27 cellular contexts compared by ENCODE assay signal in genomic region chr15:70477750-70478250, GRCh38.
"Had no signal": no experiment of that assay in that cellular context is flagged by ENCODE, and none has a peak within 500 bp of the region (broad histone marks: within the 10 kb centered on the region; RNA-seq: fewer than 3 reads in every experiment).

No MANE protein-coding gene starts in this region.

- H3K27ac Mint-ChIP-seq: activated naive CD4-positive, alpha-beta T cell treated with anti-CD3 and anti-CD28 coated beads, Interleukin-2, amount 50 U/mL, for 72 hours had no signal

- H3K27ac ChIP-seq: breast epithelium, dorsolateral prefrontal cortex, gastrocnemius medialis, left ventricle myocardium inferior, ovary, prostate gland, sigmoid colon, suprapubic skin, tibial artery, upper lobe of right lung had no signal

- H3K36me3 ChIP-seq: breast epithelium, gastrocnemius medialis, left ventricle myocardium inferior, ovary, prostate gland, sigmoid colon, suprapubic skin, tibial artery, upper lobe of right lung had no signal

- H3K9me3 ChIP-seq: breast epithelium, gastrocnemius medialis, left ventricle myocardium inferior, ovary, prostate gland, sigmoid colon, suprapubic skin, tibial artery, upper lobe of right lung had no signal

- H3K36me3 Mint-ChIP-seq: stimulated activated memory B cell treated with anti-CD40 and anti-IgM and Interleukin-4, amounts not matched to agents 10 μg/mL and 1 μg/mL and 100 μg/mL, for 72 hours had no signal

- ATAC-seq: gastrocnemius medialis had no signal

- H3K27me3 ChIP-seq: breast epithelium, gastrocnemius medialis, ovary, sigmoid colon, suprapubic skin, tibial artery, upper lobe of right lung had no signal

- DNase-seq: activated CD4-positive, alpha-beta T cell treated with anti-CD3 and anti-CD28 coated beads for 4 hours; activated CD4-positive, alpha-beta T cell treated with anti-CD3 and anti-CD28 coated beads, Interleukin-2, amount 50 U/mL, for 48 hours; activated CD4-positive, CD25-positive, alpha-beta regulatory T cell; activated CD8-positive, alpha-beta memory T cell treated with anti-CD3 and anti-CD28 coated beads for 24 hours; activated naive CD4-positive, alpha-beta T cell; central memory CD4-positive, alpha-beta T cell; effector memory CD4-positive, alpha-beta T cell; gastrocnemius medialis; glutamatergic neuron; mesendoderm; ovary; sigmoid colon; small intestine; stimulated activated CD4-positive, alpha-beta T cell treated with anti-CD3 and anti-CD28 coated beads, Interleukin-4, amount 100 ng/mL, for 4 hours; stimulated activated CD8-positive, alpha-beta memory T cell treated with anti-CD3 and anti-CD28 coated beads, Interleukin-4, amount 100 ng/mL, for 48 hours; upper lobe of right lung had no signal

- H3K4me3 ChIP-seq: breast epithelium, dorsolateral prefrontal cortex, gastrocnemius medialis, left ventricle myocardium inferior, lung, ovary, prostate gland, sigmoid colon, suprapubic skin, tibial artery, upper lobe of right lung had no signal

- H3K4me3 Mint-ChIP-seq: nephron had no signal

- H3K9me3 Mint-ChIP-seq: activated naive CD4-positive, alpha-beta T cell treated with anti-CD3 and anti-CD28 coated beads, Interleukin-2, amount 50 U/mL, for 72 hours; activated T-helper 2 cell treated with anti-CD3 and anti-CD28 coated beads, Interferon-gamma antibody, Interleukin-2, Interleukin-4, amounts not matched to agents 10 μg/mL and 5 μg/mL and 100 μg/mL, durations not matched to agents 14 hours and 24 hours and 36 hours had no signal
